Comparison of ENCODE assay signal across 9 cellular contexts in the genomic region with DNA sequence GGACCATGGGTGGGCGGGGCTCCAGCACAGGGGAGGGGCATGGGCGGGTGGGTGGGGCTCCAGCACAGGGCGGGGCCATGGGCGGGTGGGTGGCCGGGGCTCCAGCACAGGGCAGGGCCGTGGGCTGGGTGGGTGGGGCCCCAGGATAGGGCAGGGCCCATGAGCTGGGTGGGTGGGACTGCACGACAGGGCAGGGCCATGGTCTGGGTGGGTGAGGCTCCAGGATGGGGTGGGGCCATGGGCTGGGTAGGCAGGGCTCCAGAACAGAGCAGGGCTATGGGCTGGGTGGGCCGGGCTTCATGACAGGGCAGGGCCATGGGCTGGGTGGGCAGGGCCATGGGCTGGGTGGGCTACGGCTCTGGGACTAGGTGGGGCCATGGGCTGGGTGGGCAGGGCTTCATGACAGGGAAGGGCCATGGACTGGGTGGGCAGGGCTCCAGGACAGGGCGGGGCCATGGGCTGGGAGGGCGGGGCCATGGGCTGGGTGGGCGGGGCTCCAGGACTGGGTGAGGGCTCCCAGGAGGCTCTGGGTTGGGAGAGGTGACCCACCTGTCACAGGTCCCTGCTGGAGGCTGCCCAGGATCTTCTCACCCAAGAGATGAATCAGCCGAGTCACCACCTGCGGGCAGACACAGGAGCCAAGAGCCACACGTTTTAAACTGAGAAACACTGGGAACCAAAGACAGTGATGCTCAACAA. TPM values are rescaled to one million over a fixed set of nuclear protein-coding genes. Genes with fewer than 3 reads are reported as not detected.
A peak's percentile ranks its signal among the peaks of the same experiment; 100 is the strongest.
DNase-seq lines count a peak whose midpoint lies in the region; ATAC-seq, FAIRE-seq and TF ChIP-seq lines count a peak whose summit lies in the region.
"Had no signal": no experiment of that assay in that cellular context is flagged by ENCODE, and none has a peak within 500 bp of the region (broad histone marks: within the 10 kb centered on the region; RNA-seq: fewer than 3 reads in every experiment).

No MANE protein-coding gene starts in this region.

- TF ChIP-seq POLR2A in GM12891 (IDR thresholded peaks at IDR 0.05; ENCODE audit: low read depth, low read length), result no peak

- peak; percentile 73 for DNase-seq in 8988T
- peak; percentile 79 for DNase-seq in GM12891 (ENCODE audit: insufficient read length, low spot score)
- peak; percentile 78 for DNase-seq in SW480 (ENCODE audit: low spot score)
- DNase-seq in iPS-NIHi11 (ENCODE audit: low spot score), result peak; percentile 94
- DNase-seq in cerebellum (ENCODE audit: low spot score), result no peak
- DNase-seq in RKO (ENCODE audit: low spot score), result no peak
- DNase-seq in HuH-7.5 (ENCODE audit: low spot score), result no peak
- DNase-seq: DMS79 treated with DMSO at 0.1 percent for 48 hours had no signal

- no peak for FAIRE-seq in GM12891 (lab: Jason Lieb, UNC)

- no peak for ATAC-seq in HG02763 (IDR thresholded peaks at IDR 0.05; ENCODE audit: unreplicated experiment)

TF ChIP-seq in GM12891, 5 proteins besides CTCF, POLR2A, EP300 and RAD21:
- no peak for TF ChIP-seq SPI1 (IDR thresholded peaks at IDR 0.05; ENCODE audit: low read depth, low read length)
- no peak for TF ChIP-seq PAX5 (IDR thresholded peaks at IDR 0.05; ENCODE audit: insufficient read depth, low read length, severe bottlenecking)
- no peak for TF ChIP-seq POLR2AphosphoS5 (IDR thresholded peaks at IDR 0.05; ENCODE audit: low read depth, low read length)
- TF ChIP-seq POU2F2 (IDR thresholded peaks at IDR 0.05; ENCODE audit: low read depth, low read length), result no peak
- TF ChIP-seq TAF1 (IDR thresholded peaks at IDR 0.05; ENCODE audit: low read depth, low read length), result no peak

RNA-seq across cellular contexts. Expression of gene NSMF, which starts 33.5 kb away (rescaled TPM):
- 18.6 TPM for polyA plus RNA-seq in GM12891 (2012; ENCODE audit: low read depth, missing spikeins)
- total RNA-seq in cerebellum, result 26.7 TPM

RNA-seq across cellular contexts. Expression of gene ENTPD8, which starts 51.5 kb away (rescaled TPM):
- polyA plus RNA-seq in GM12891 (2012; ENCODE audit: low read depth, missing spikeins), result not detected
- total RNA-seq in cerebellum, result 0.09 TPM

RNA-seq across cellular contexts. Expression of gene PNPLA7, which starts 57.6 kb away (rescaled TPM):
- polyA plus RNA-seq in GM12891 (2012; ENCODE audit: low read depth, missing spikeins), result 1.3 TPM
- total RNA-seq in cerebellum, result 1.5 TPM

RNA-seq across cellular contexts. Expression of gene MRPL41, which starts 59.1 kb away (rescaled TPM):
- 43.6 TPM for polyA plus RNA-seq in GM12891 (2012; ENCODE audit: low read depth, missing spikeins)
- total RNA-seq in cerebellum, result 13.7 TPM

Comparison
In these comparisons a context has a peak if more than half of its experiments do, and no peak if none do; other contexts are left out.
1. DNase-seq: peak in 8988T (single experiment), GM12891 (single experiment), SW480 (single experiment) and iPS-NIHi11 (single experiment); none in cerebellum (single experiment), RKO (single experiment) and HuH-7.5 (single experiment).